In the genomic region with DNA sequence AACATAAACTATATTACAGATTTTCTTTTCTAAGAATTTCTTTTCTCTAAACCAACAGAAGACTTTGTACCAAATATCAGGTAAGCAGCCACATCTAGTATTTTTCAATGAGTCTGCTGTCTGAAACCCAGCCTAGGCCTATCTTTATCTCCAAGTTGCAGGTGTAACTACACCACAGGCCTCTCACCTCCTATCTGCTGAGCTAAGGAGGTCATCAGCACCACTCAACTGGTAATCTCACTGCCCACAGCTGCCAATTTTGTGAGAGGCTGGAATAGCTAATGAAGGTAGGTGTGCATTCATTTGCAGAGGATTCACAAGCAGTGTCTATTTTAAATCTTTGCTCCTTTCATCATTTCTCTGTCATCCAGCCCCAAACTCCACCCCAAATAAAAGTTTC, we compare ENCODE assay signal across 23 cellular contexts.
"Had no signal": no experiment of that assay in that cellular context is flagged by ENCODE, and none has a peak within 500 bp of the region (broad histone marks: within the 10 kb centered on the region; RNA-seq: fewer than 3 reads in every experiment).

No MANE protein-coding gene starts in this region.

- H3K4me3 ChIP-seq: left lung, lung, ovary, right atrium auricular region, skin epidermis, suprapubic skin, thoracic aorta, tibial artery, upper lobe of right lung had no signal

- DNase-seq: hypothalamus; immature natural killer cell; kidney; left colon; left lung; mesendoderm; naive thymus-derived CD4-positive, alpha-beta T cell; ovary; stimulated activated CD4-positive, alpha-beta T cell treated with anti-CD3 and anti-CD28 coated beads, Interleukin-12 subunit alpha, Interleukin-12 subunit beta, amount 100 ng/mL, for 4 hours; stimulated activated CD4-positive, alpha-beta T cell treated with anti-CD3 and anti-CD28 coated beads, Interleukin-15, amount 100 ng/mL, for 24 hours; stimulated activated CD4-positive, alpha-beta T cell treated with anti-CD3 and anti-CD28 coated beads, Interleukin-4, amount 100 ng/mL, for 24 hours; stimulated activated naive CD4-positive, alpha-beta T cell; tibial artery; trophoblast cell; upper lobe of right lung had no signal

- H3K27ac ChIP-seq: left lung, ovary, right atrium auricular region, skin epidermis, suprapubic skin, thoracic aorta, tibial artery, upper lobe of right lung had no signal

- H3K36me3 ChIP-seq: left lung, ovary, right atrium auricular region, suprapubic skin, thoracic aorta, tibial artery, upper lobe of right lung had no signal

- H3K4me1 ChIP-seq: left lung, suprapubic skin, tibial artery, upper lobe of right lung had no signal

- ATAC-seq: left colon; left lung; naive thymus-derived CD4-positive, alpha-beta T cell; natural killer cell treated with Interleukin-12 subunit alpha and Interleukin-12 subunit beta and Interleukin-15 and Interleukin-18, amount 100 ng/mL, for 72 hours; sciatic nerve; stimulated activated effector memory CD8-positive, alpha-beta T cell treated with anti-CD3 and anti-CD28 coated beads, Interleukin-12 subunit alpha, Interleukin-12 subunit beta, amount 100 ng/mL, for 72 hours; upper lobe of right lung had no signal

- H3K27me3 ChIP-seq: left lung, ovary, right atrium auricular region, suprapubic skin, tibial artery, upper lobe of right lung had no signal

- H3K9me3 ChIP-seq: ovary, right atrium auricular region, suprapubic skin, thoracic aorta, tibial artery, upper lobe of right lung had no signal
